8 cellular contexts compared by ENCODE assay signal in genomic region chr14:89956294-89957009, GRCh38. TPM values are rescaled to one million over a fixed set of nuclear protein-coding genes. Genes with fewer than 3 reads are reported as not detected.
DNase-seq lines count a peak whose midpoint lies in the region; ATAC-seq and TF ChIP-seq lines count a peak whose summit lies in the region.

No MANE protein-coding gene starts in this region.

- ATAC-seq in GM19035 (IDR thresholded peaks at IDR 0.05; ENCODE audit: unreplicated experiment) (peak; percentile 33), HG03354 (IDR thresholded peaks at IDR 0.05; ENCODE audit: poor library complexity, severe bottlenecking, unreplicated experiment) (peak; percentile 40), naive B cell (ENCODE audit: low read depth in 2 of 2) (peak; percentile 59 to 64)
- ATAC-seq in stimulated activated effector memory CD8-positive, alpha-beta T cell treated with anti-CD3 and anti-CD28 coated beads, Interleukin-12 subunit alpha, Interleukin-12 subunit beta, amount 100 ng/mL, for 72 hours = peak; percentile 86

- DNase-seq in AG09309 (ENCODE audit: low read depth) (peak; percentile 62), NOMO-1 treated with DMSO at 0.1 percent for 48 hours (lab: John Stamatoyannopoulos, UW; ENCODE audit: unreplicated experiment) (peak; percentile 92), epithelial cell of proximal tubule (ENCODE audit: low read depth) (peak; percentile 68), naive B cell (peak; percentile 78)
- peak; percentile 87 for DNase-seq in activated CD8-positive, alpha-beta memory T cell treated with anti-CD3 and anti-CD28 coated beads, Interleukin-2, amount 50 U/mL, for 4 hours
- peak; percentile 64 to 90 for DNase-seq in stimulated activated effector memory CD8-positive, alpha-beta T cell treated with anti-CD3 and anti-CD28 coated beads, Interleukin-12 subunit alpha, Interleukin-12 subunit beta, amount 100 ng/mL, for 72 hours (ENCODE audit: low spot score in 2 of 2)

- peaks cover 0 to 2% of the 10 kb centered on the region in 2 donors for H3K36me3 Mint-ChIP-seq in naive B cell
- peaks cover 61% of the 10 kb centered on the region for H3K36me3 Mint-ChIP-seq in stimulated activated effector memory CD8-positive, alpha-beta T cell treated with anti-CD3 and anti-CD28 coated beads, Interleukin-12 subunit alpha, Interleukin-12 subunit beta, amount 100 ng/mL, for 72 hours

- peaks cover 40 to 63% (median 61%) of the 10 kb centered on the region in 3 donors for H3K4me1 Mint-ChIP-seq in naive B cell
- peaks cover 65% of the 10 kb centered on the region for H3K4me1 Mint-ChIP-seq in stimulated activated effector memory CD8-positive, alpha-beta T cell treated with anti-CD3 and anti-CD28 coated beads, Interleukin-12 subunit alpha, Interleukin-12 subunit beta, amount 100 ng/mL, for 72 hours

- H3K27ac Mint-ChIP-seq in naive B cell = peak overlapping the region; percentile 97 to 100 (median 98)
- H3K27ac Mint-ChIP-seq in stimulated activated effector memory CD8-positive, alpha-beta T cell treated with anti-CD3 and anti-CD28 coated beads, Interleukin-12 subunit alpha, Interleukin-12 subunit beta, amount 100 ng/mL, for 72 hours = peak overlapping the region; percentile 94

- TF ChIP-seq CTCF in AG09309 (IDR thresholded peaks at IDR 0.05; ENCODE audit: control insufficient read depth, insufficient read depth, low read depth, low read length, missing control alignments) (no peak), epithelial cell of proximal tubule (conservative IDR thresholded peaks at IDR 0.05; ENCODE audit: low read depth, low read length) (no peak)

- H3K9me3 Mint-ChIP-seq in naive B cell = peaks cover 0 to 3% (median 0%) of the 10 kb centered on the region in 7 donors
- no peaks in the 10 kb centered on the region for H3K9me3 Mint-ChIP-seq in stimulated activated effector memory CD8-positive, alpha-beta T cell treated with anti-CD3 and anti-CD28 coated beads, Interleukin-12 subunit alpha, Interleukin-12 subunit beta, amount 100 ng/mL, for 72 hours

- H3K4me3 ChIP-seq in AG09309 (ENCODE audit: control insufficient read depth, low read depth, low read length) (peak overlapping the region; percentile 85), epithelial cell of proximal tubule (ENCODE audit: low read depth, low read length) (peak overlapping the region; percentile 82)

- H3K4me3 Mint-ChIP-seq in naive B cell = peak overlapping the region; percentile 90 to 98 (median 95)
- H3K4me3 Mint-ChIP-seq in stimulated activated effector memory CD8-positive, alpha-beta T cell treated with anti-CD3 and anti-CD28 coated beads, Interleukin-12 subunit alpha, Interleukin-12 subunit beta, amount 100 ng/mL, for 72 hours = peak overlapping the region; percentile 95

- no peaks in the 10 kb centered on the region for H3K27me3 Mint-ChIP-seq in naive B cell

RNA-seq across cellular contexts. Expression of gene TDP1, which starts 0.7 kb away (rescaled TPM):
- 40.2 and 66.4 TPM in 2 replicates for total RNA-seq in epithelial cell of proximal tubule
- polyA plus RNA-seq in naive B cell (ENCODE audit: low read depth in 6 of 6) = 10 to 100 TPM; 22.0 to 37.1 (median 32.3) TPM

RNA-seq across cellular contexts. Expression of gene EFCAB11, which starts 1.9 kb away (rescaled TPM):
- 11.4 and 17.4 TPM in 2 replicates for total RNA-seq in epithelial cell of proximal tubule
- polyA plus RNA-seq in naive B cell (ENCODE audit: low read depth in 6 of 6) = 10 to 100 TPM in 2 of 6 donors, 1 to 10 TPM in 4; 3.7 to 13.1 (median 7.4) TPM

Comparison
In these comparisons a context has a peak if more than half of its experiments do, and no peak if none do; other contexts are left out.
1. Peak in every context shown above with its lines: DNase-seq, ATAC-seq and H3K4me3 ChIP-seq.
2. ATAC-seq: peak in every context shown above with its lines; median percentile 86 in stimulated activated effector memory CD8-positive, alpha-beta T cell treated with anti-CD3 and anti-CD28 coated beads, Interleukin-12 subunit alpha, Interleukin-12 subunit beta, amount 100 ng/mL, for 72 hours; 62 in naive B cell; 40 in HG03354; 33 in GM19035.